ENCODE assay signal across 1 cellular context in genomic region chr12:45991289-45992249, GRCh38.
TF ChIP-seq lines count a peak whose summit lies in the region.

No MANE protein-coding gene starts in this region.

TF ChIP-seq in K562, 482 proteins besides CTCF, POLR2A, EP300 and RAD21 (continued from another document and continues in another):
- TF ChIP-seq, protein P1, sequence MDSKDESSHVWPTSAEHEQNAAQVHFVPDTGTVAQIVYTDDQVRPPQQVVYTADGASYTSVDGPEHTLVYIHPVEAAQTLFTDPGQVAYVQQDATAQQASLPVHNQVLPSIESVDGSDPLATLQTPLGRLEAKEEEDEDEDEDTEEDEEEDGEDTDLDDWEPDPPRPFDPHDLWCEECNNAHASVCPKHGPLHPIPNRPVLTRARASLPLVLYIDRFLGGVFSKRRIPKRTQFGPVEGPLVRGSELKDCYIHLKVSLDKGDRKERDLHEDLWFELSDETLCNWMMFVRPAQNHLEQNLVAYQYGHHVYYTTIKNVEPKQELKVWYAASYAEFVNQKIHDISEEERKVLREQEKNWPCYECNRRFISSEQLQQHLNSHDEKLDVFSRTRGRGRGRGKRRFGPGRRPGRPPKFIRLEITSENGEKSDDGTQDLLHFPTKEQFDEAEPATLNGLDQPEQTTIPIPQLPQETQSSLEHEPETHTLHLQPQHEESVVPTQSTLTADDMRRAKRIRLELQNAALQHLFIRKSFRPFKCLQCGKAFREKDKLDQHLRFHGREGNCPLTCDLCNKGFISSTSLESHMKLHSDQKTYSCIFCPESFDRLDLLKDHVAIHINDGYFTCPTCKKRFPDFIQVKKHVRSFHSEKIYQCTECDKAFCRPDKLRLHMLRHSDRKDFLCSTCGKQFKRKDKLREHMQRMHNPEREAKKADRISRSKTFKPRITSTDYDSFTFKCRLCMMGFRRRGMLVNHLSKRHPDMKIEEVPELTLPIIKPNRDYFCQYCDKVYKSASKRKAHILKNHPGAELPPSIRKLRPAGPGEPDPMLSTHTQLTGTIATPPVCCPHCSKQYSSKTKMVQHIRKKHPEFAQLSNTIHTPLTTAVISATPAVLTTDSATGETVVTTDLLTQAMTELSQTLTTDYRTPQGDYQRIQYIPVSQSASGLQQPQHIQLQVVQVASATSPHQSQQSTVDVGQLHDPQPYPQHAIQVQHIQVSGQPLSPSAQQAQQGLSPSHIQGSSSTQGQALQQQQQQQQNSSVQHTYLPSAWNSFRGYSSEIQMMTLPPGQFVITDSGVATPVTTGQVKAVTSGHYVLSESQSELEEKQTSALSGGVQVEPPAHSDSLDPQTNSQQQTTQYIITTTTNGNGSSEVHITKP (IDR thresholded peaks at IDR 0.05; ENCODE audit: partially characterized antibody), result peak; percentile 8
- TF ChIP-seq SMAD4 (CRISPR knock-in tag; conservative IDR thresholded peaks at IDR 0.05), result peak; percentile 96
- TF ChIP-seq HDAC2 (IDR thresholded peaks at IDR 0.05), result peak; percentile 92
- TF ChIP-seq PHF8 (IDR thresholded peaks at IDR 0.05; ENCODE audit: borderline replicate concordance, low read length), result peak; percentile 89; the same call in 1 of the 2 replicates
- TF ChIP-seq, protein P2, sequence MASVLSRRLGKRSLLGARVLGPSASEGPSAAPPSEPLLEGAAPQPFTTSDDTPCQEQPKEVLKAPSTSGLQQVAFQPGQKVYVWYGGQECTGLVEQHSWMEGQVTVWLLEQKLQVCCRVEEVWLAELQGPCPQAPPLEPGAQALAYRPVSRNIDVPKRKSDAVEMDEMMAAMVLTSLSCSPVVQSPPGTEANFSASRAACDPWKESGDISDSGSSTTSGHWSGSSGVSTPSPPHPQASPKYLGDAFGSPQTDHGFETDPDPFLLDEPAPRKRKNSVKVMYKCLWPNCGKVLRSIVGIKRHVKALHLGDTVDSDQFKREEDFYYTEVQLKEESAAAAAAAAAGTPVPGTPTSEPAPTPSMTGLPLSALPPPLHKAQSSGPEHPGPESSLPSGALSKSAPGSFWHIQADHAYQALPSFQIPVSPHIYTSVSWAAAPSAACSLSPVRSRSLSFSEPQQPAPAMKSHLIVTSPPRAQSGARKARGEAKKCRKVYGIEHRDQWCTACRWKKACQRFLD (CRISPR knock-in tag; IDR thresholded peaks at IDR 0.05), result peak; percentile 82
- TF ChIP-seq TAF9B (IDR thresholded peaks at IDR 0.05; ENCODE audit: partially characterized antibody), result peak; percentile 83
- TF ChIP-seq ASH1L (IDR thresholded peaks at IDR 0.05; ENCODE audit: borderline replicate concordance, low read depth, partially characterized antibody), result peak; percentile 11
- TF ChIP-seq, protein P3, sequence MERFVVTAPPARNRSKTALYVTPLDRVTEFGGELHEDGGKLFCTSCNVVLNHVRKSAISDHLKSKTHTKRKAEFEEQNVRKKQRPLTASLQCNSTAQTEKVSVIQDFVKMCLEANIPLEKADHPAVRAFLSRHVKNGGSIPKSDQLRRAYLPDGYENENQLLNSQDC (CRISPR knock-in tag; IDR thresholded peaks at IDR 0.05), result no peak
- no peak for TF ChIP-seq ZFP1 (CRISPR knock-in tag; IDR thresholded peaks at IDR 0.05)
- peak; percentile 47 for TF ChIP-seq NCOA4 (IDR thresholded peaks at IDR 0.05; ENCODE audit: partially characterized antibody)
- TF ChIP-seq ZBTB17 (CRISPR knock-in tag; IDR thresholded peaks at IDR 0.05), result peak; percentile 89
- peak; percentile 81 for TF ChIP-seq RB1 (IDR thresholded peaks at IDR 0.05; ENCODE audit: low read depth)
- TF ChIP-seq ATF1 (CRISPR knock-in tag; IDR thresholded peaks at IDR 0.05), result 0 out of 2 replicates have a peak, but pooled peaks have one; percentile 26
- peak; percentile 77 for TF ChIP-seq ATF1 (tag; IDR thresholded peaks at IDR 0.05)
- TF ChIP-seq ZKSCAN8 (CRISPR knock-in tag; IDR thresholded peaks at IDR 0.05), result no peak
- TF ChIP-seq ZNF431 (CRISPR knock-in tag; IDR thresholded peaks at IDR 0.05), result 0 out of 2 replicates have a peak, but pooled peaks have one; percentile 49
- 0 out of 2 replicates have a peak, but pooled peaks have one; percentile 7 for TF ChIP-seq PHF21A (IDR thresholded peaks at IDR 0.05; ENCODE audit: borderline replicate concordance, low read depth)
- peak; percentile 73 to 78 for TF ChIP-seq NRF1 (conservative IDR thresholded peaks at IDR 0.05 in 1 of 2, IDR thresholded peaks at IDR 0.05 in 1 of 2)
- TF ChIP-seq KDM1A (IDR thresholded peaks at IDR 0.05), result peak in 1 of 2 experiments; percentile 9; a peak in 1 of 4 replicates
- TF ChIP-seq RBM39 (optimal IDR thresholded peaks at IDR 0.05; ENCODE audit: low read depth, low read length), result no peak
- TF ChIP-seq TAL1 (IDR thresholded peaks at IDR 0.05), result peak; percentile 26
- TF ChIP-seq NKRF (IDR thresholded peaks at IDR 0.05; ENCODE audit: borderline replicate concordance), result peak; percentile 91
- TF ChIP-seq AFF1 (IDR thresholded peaks at IDR 0.05; ENCODE audit: low read depth in 1 of 2, partially characterized antibody in 2 of 2), result peak in 1 of 2 experiments; percentile 70
- peak; percentile 58 for TF ChIP-seq TAF1 (IDR thresholded peaks at IDR 0.05; ENCODE audit: control insufficient read depth, extremely low read depth, insufficient read depth, low read length, severe bottlenecking)
- no peak for TF ChIP-seq ZNF282 (CRISPR knock-in tag; IDR thresholded peaks at IDR 0.05)
- TF ChIP-seq PCBP1 (IDR thresholded peaks at IDR 0.05; ENCODE audit: low read depth, low read length, poor library complexity, severe bottlenecking), result no peak
- peak; percentile 92 for TF ChIP-seq HNRNPLL (IDR thresholded peaks at IDR 0.05; ENCODE audit: low read depth, low read length, poor library complexity, severe bottlenecking)
- TF ChIP-seq, protein P4, sequence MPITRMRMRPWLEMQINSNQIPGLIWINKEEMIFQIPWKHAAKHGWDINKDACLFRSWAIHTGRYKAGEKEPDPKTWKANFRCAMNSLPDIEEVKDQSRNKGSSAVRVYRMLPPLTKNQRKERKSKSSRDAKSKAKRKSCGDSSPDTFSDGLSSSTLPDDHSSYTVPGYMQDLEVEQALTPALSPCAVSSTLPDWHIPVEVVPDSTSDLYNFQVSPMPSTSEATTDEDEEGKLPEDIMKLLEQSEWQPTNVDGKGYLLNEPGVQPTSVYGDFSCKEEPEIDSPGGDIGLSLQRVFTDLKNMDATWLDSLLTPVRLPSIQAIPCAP (CRISPR knock-in tag; IDR thresholded peaks at IDR 0.05; ENCODE audit: borderline replicate concordance), result 0 out of 2 replicates have a peak, but pooled peaks have one; percentile 28
- TF ChIP-seq, protein P5, sequence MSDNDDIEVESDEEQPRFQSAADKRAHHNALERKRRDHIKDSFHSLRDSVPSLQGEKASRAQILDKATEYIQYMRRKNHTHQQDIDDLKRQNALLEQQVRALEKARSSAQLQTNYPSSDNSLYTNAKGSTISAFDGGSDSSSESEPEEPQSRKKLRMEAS (CRISPR knock-in tag; IDR thresholded peaks at IDR 0.05), result peak; percentile 83
- no peak for TF ChIP-seq ZNF324 (CRISPR knock-in tag; IDR thresholded peaks at IDR 0.05)
- TF ChIP-seq GABPA (tag; conservative IDR thresholded peaks at IDR 0.05; ENCODE audit: low read depth), result peak; percentile 56; the same call in 1 of the 2 replicates
- 0 out of 2 replicates have a peak, but pooled peaks have one; percentile 21 for TF ChIP-seq ZNF740 (CRISPR knock-in tag; IDR thresholded peaks at IDR 0.05)
- no peak for TF ChIP-seq ZNF740 (tag; IDR thresholded peaks at IDR 0.05)
- TF ChIP-seq ZNF444 (CRISPR knock-in tag; IDR thresholded peaks at IDR 0.05), result no peak
- TF ChIP-seq, protein P6, sequence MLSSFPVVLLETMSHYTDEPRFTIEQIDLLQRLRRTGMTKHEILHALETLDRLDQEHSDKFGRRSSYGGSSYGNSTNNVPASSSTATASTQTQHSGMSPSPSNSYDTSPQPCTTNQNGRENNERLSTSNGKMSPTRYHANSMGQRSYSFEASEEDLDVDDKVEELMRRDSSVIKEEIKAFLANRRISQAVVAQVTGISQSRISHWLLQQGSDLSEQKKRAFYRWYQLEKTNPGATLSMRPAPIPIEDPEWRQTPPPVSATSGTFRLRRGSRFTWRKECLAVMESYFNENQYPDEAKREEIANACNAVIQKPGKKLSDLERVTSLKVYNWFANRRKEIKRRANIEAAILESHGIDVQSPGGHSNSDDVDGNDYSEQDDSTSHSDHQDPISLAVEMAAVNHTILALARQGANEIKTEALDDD (IDR thresholded peaks at IDR 0.05), result peak; percentile 59; the same call in 1 of the 2 replicates
